ENCODE assay signal across 14 cellular contexts in the genomic region with DNA sequence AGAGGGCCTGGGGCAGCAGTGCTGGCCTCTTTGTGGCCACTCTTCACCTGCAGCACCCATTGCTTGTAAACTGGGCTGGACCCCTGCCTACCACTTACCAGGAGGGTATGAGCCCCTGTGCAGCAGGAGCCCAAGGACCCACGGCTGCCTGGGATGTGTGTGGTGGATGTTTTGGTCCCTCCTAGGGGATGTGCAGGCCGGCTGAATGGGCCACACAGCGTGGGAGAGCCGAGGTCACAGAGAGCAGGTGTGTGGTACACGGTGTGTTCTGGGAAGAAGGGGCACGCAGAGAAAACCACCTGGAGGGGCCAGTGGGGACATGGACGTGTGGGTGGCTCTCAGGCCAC. TPM values are rescaled to one million over a fixed set of nuclear protein-coding genes. Genes with fewer than 3 reads are reported as not detected.
DNase-seq lines count a peak whose midpoint lies in the region; ATAC-seq, FAIRE-seq and TF ChIP-seq lines count a peak whose summit lies in the region.
"Had no signal": no experiment of that assay in that cellular context is flagged by ENCODE, and none has a peak within 500 bp of the region (broad histone marks: within the 10 kb centered on the region; RNA-seq: fewer than 3 reads in every experiment).

No MANE protein-coding gene starts in this region.

- FAIRE-seq in urothelium cell line (lab: Jason Lieb, UNC) = peak; percentile 76
- FAIRE-seq: GM19239, H54, pancreas had no signal

- H3K27me3 Mint-ChIP-seq in activated CD8-positive, alpha-beta T cell treated with anti-CD3 and anti-CD28 coated beads, Interleukin-2, amount 10 ng/mL, durations not matched to agents 7 days and 5 days (ENCODE audit: low read depth) = no peaks in the 10 kb centered on the region
- no peaks in the 10 kb centered on the region for H3K27me3 Mint-ChIP-seq in naive thymus-derived CD8-positive, alpha-beta T cell
- H3K27me3 Mint-ChIP-seq in Caco-2 (ENCODE audit: insufficient read depth, unreplicated experiment) = no peaks in the 10 kb centered on the region
- H3K27me3 Mint-ChIP-seq: central memory CD8-positive, alpha-beta T cell had no signal

- no peaks in the 10 kb centered on the region for H3K36me3 Mint-ChIP-seq in activated CD8-positive, alpha-beta T cell treated with anti-CD3 and anti-CD28 coated beads, Interleukin-2, amount 10 ng/mL, durations not matched to agents 7 days and 5 days (ENCODE audit: low read depth)
- no peaks in the 10 kb centered on the region for H3K36me3 Mint-ChIP-seq in naive thymus-derived CD8-positive, alpha-beta T cell
- peaks cover 6% of the 10 kb centered on the region for H3K36me3 Mint-ChIP-seq in Caco-2 (ENCODE audit: insufficient read depth, unreplicated experiment)

- H3K27ac ChIP-seq in cardiac muscle cell = peak overlapping the region; percentile 67

- H3K9me3 ChIP-seq in cardiac muscle cell (ENCODE audit: low read depth) = no peaks in the 10 kb centered on the region
- H3K9me3 ChIP-seq in Caco-2 = no peaks in the 10 kb centered on the region
- H3K9me3 ChIP-seq: pancreas had no signal

- H3K4me3 Mint-ChIP-seq in activated CD8-positive, alpha-beta T cell treated with anti-CD3 and anti-CD28 coated beads, Interleukin-2, amount 10 ng/mL, durations not matched to agents 7 days and 5 days = no peak overlapping the region
- H3K4me3 Mint-ChIP-seq in naive thymus-derived CD8-positive, alpha-beta T cell = peak overlapping the region in 5 of 10 donors; percentile 45 to 68 (median 55)
- no peak overlapping the region for H3K4me3 Mint-ChIP-seq in Caco-2 (ENCODE audit: unreplicated experiment)
- H3K4me3 Mint-ChIP-seq: central memory CD8-positive, alpha-beta T cell had no signal

- CTCF ChIA-PET in activated CD8-positive, alpha-beta T cell treated with anti-CD3 and anti-CD28 coated beads, Interleukin-2, amount 10 ng/mL, durations not matched to agents 7 days and 5 days (lab: Charles Lee) = interaction anchor here (0.7 kb wide), 1 partner anchor 144 kb away, joined by 3 read pairs; no protein-coding TSS in a partner anchor
- CTCF ChIA-PET in Caco-2 (lab: Charles Lee) = no interaction called here

- no peaks in the 10 kb centered on the region for H3K9me3 Mint-ChIP-seq in activated CD8-positive, alpha-beta T cell treated with anti-CD3 and anti-CD28 coated beads, Interleukin-2, amount 10 ng/mL, durations not matched to agents 7 days and 5 days (ENCODE audit: insufficient read depth)
- no peaks in the 10 kb centered on the region for H3K9me3 Mint-ChIP-seq in naive thymus-derived CD8-positive, alpha-beta T cell
- no peaks in the 10 kb centered on the region for H3K9me3 Mint-ChIP-seq in Caco-2 (ENCODE audit: unreplicated experiment)
- H3K9me3 Mint-ChIP-seq: central memory CD8-positive, alpha-beta T cell had no signal

- no peak for ATAC-seq in Right ventricle myocardium superior (ENCODE audit: poor library complexity)
- ATAC-seq in activated CD8-positive, alpha-beta T cell treated with anti-CD3 and anti-CD28 coated beads, Interleukin-2, amount 10 ng/mL, durations not matched to agents 7 days and 5 days = no peak
- ATAC-seq in naive thymus-derived CD8-positive, alpha-beta T cell = peak in 1 of 2 donors; percentile 11
- no peak for ATAC-seq in HG02763 (IDR thresholded peaks at IDR 0.05; ENCODE audit: unreplicated experiment)

- intact Hi-C loops in Right ventricle myocardium superior (cut with DNase I) (no loop called here), Caco-2 (cut with micrococcal nuclease; ENCODE audit: unreplicated experiment) (no loop called here)

- peaks cover 12% of the 10 kb centered on the region for H3K4me1 Mint-ChIP-seq in activated CD8-positive, alpha-beta T cell treated with anti-CD3 and anti-CD28 coated beads, Interleukin-2, amount 10 ng/mL, durations not matched to agents 7 days and 5 days (ENCODE audit: low read depth)
- peaks cover 0 to 18% (median 6%) of the 10 kb centered on the region in 4 donors for H3K4me1 Mint-ChIP-seq in naive thymus-derived CD8-positive, alpha-beta T cell
- no peaks in the 10 kb centered on the region for H3K4me1 Mint-ChIP-seq in Caco-2 (ENCODE audit: low read depth, unreplicated experiment)
- H3K4me1 Mint-ChIP-seq: central memory CD8-positive, alpha-beta T cell had no signal

- TF ChIP-seq CTCF in cardiac muscle cell (IDR thresholded peaks at IDR 0.05; ENCODE audit: low read depth, low read length) (no peak), Caco-2 (IDR thresholded peaks at IDR 0.05; ENCODE audit: insufficient read depth in 1 of 2, low read depth in 1 of 2, low read length in 1 of 2, severe bottlenecking in 1 of 2, unreplicated experiment in 1 of 2) (no peak)

- H3K36me3 ChIP-seq in cardiac muscle cell (no peaks in the 10 kb centered on the region), Caco-2 (ENCODE audit: control insufficient read depth, insufficient read depth, low read length) (no peaks in the 10 kb centered on the region)
- H3K36me3 ChIP-seq: pancreas had no signal

- no TSS peak for BruUV-seq in Caco-2 (replicated peaks; lab: Mats Ljungman, UMichigan)

- H3K4me1 ChIP-seq in cardiac muscle cell (ENCODE audit: low read depth) (peaks cover 15% of the 10 kb centered on the region), Caco-2 (no peaks in the 10 kb centered on the region)
- H3K4me1 ChIP-seq: pancreas had no signal

- POLR2A ChIA-PET in activated CD8-positive, alpha-beta T cell treated with anti-CD3 and anti-CD28 coated beads, Interleukin-2, amount 10 ng/mL, durations not matched to agents 7 days and 5 days (lab: Charles Lee) = interaction anchor here (2.0 kb wide), 1 partner anchor 18 kb away, joined by 6 read pairs; no protein-coding TSS in a partner anchor
- POLR2A ChIA-PET in naive thymus-derived CD8-positive, alpha-beta T cell (lab: Charles Lee) = interaction anchor here (1.4 to 2.4 kb wide), 5 partner anchors 10 to 19 kb away, joined by 6 to 24 read pairs (median 8); partner anchors contain the start of genes GNB1L and RTL10
- POLR2A ChIA-PET in Caco-2 (lab: Charles Lee) = no interaction called here

- no peaks in the 10 kb centered on the region for H3K27me3 ChIP-seq in cardiac muscle cell
- H3K27me3 ChIP-seq in Caco-2 (replicated peaks; ENCODE audit: control insufficient read depth, insufficient read depth, low read length) = no peaks in the 10 kb centered on the region
- H3K27me3 ChIP-seq: pancreas had no signal

- H3K4me3 ChIP-seq in cardiac muscle cell = no peak overlapping the region
- H3K4me3 ChIP-seq in Caco-2 (ENCODE audit: low read depth, low read length) = no peak overlapping the region
- H3K4me3 ChIP-seq: pancreas had no signal

- DNase-seq in cardiac muscle cell (ENCODE audit: low read depth in 1 of 2, low spot score in 1 of 2) (no peak), Right ventricle myocardium superior (no peak), urothelium cell line (ENCODE audit: low spot score) (no peak), NCI-H510A treated with DMSO at 0.1 percent for 48 hours (lab: John Stamatoyannopoulos, UW) (no peak), Caco-2 (no peak)
- no peak for DNase-seq in activated CD8-positive, alpha-beta T cell treated with anti-CD3 and anti-CD28 coated beads, Interleukin-2, amount 10 ng/mL, durations not matched to agents 7 days and 5 days
- DNase-seq in naive thymus-derived CD8-positive, alpha-beta T cell = peak in 1 of 10 donors; percentile 57
- DNase-seq: AML-193, NCI-H1048 had no signal

- peak overlapping the region; percentile 61 for H3K27ac Mint-ChIP-seq in activated CD8-positive, alpha-beta T cell treated with anti-CD3 and anti-CD28 coated beads, Interleukin-2, amount 10 ng/mL, durations not matched to agents 7 days and 5 days
- peak overlapping the region in 9 of 10 donors; percentile 35 to 87 (median 70) for H3K27ac Mint-ChIP-seq in naive thymus-derived CD8-positive, alpha-beta T cell
- no peak overlapping the region for H3K27ac Mint-ChIP-seq in Caco-2 (ENCODE audit: unreplicated experiment)

RNA-seq across cellular contexts. Expression of gene GNB1L, which starts 19.3 kb away (rescaled TPM):
- total RNA-seq in cardiac muscle cell (5.3 and 5.5 TPM in 2 replicates), Right ventricle myocardium superior (2.5 TPM), Caco-2 (2022) (13.4 and 15.8 TPM in 2 replicates)
- polyA plus RNA-seq in cardiac muscle cell = 3.5 and 9.7 TPM in 2 replicates
- total RNA-seq in activated CD8-positive, alpha-beta T cell treated with anti-CD3 and anti-CD28 coated beads, Interleukin-2, amount 10 ng/mL, durations not matched to agents 7 days and 5 days = 10 to 100 TPM in 1 of 2 experiments, 1 to 10 TPM in 1; 9.7 to 10.3 TPM
- 10 to 100 TPM; 11.0 to 12.5 TPM for total RNA-seq in naive thymus-derived CD8-positive, alpha-beta T cell
- 10 to 100 TPM; 12.2 to 18.7 (median 17.3) TPM for polyA plus RNA-seq in naive thymus-derived CD8-positive, alpha-beta T cell

RNA-seq across cellular contexts. Expression of gene RTL10, which starts 19.3 kb away (rescaled TPM):
- total RNA-seq in cardiac muscle cell (19.2 and 20.9 TPM in 2 replicates), Right ventricle myocardium superior (6.2 TPM), Caco-2 (2022) (27.5 and 29.7 TPM in 2 replicates)
- polyA plus RNA-seq in cardiac muscle cell = 11.9 and 15.7 TPM in 2 replicates
- total RNA-seq in activated CD8-positive, alpha-beta T cell treated with anti-CD3 and anti-CD28 coated beads, Interleukin-2, amount 10 ng/mL, durations not matched to agents 7 days and 5 days = 10 to 100 TPM; 16.1 to 17.0 TPM
- total RNA-seq in naive thymus-derived CD8-positive, alpha-beta T cell = 10 to 100 TPM; 30.9 to 33.0 TPM
- 10 to 100 TPM in 2 of 3 donors, 1 to 10 TPM in 1; 7.0 to 14.3 (median 13.4) TPM for polyA plus RNA-seq in naive thymus-derived CD8-positive, alpha-beta T cell
